8 cellular contexts compared by ENCODE assay signal in the genomic region with DNA sequence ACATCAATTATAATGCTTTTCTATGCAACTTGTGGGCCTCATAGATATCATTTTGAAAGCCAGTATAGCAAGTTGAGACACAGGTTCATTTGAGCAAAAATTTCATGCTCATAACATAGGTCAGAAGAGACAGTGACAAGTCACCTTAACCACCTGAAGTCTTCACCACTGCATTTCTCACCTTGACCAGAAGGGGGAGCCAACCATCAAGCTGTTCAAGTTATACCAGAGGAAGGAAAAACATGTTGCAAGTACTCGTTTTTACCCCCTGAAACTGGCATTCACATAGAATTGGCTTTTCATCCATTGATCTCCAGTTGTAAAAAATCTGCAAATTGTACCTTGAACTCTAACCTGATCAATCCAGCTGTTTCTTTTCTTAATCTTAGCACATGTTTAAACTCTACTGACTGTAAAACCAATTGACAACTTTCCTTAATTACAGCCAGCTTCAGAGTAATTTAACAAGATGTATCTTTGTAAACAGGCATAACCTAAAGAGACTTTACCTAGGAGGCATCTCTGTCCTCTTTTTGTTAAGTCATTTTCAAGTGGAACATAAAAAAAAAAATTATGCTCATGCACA. TPM values are rescaled to one million over a fixed set of nuclear protein-coding genes. Genes with fewer than 3 reads are reported as not detected.
A peak's percentile ranks its signal among the peaks of the same experiment; 100 is the strongest.
DNase-seq lines count a peak whose midpoint lies in the region; ATAC-seq and TF ChIP-seq lines count a peak whose summit lies in the region.

No MANE protein-coding gene starts in this region.

- WGBS in psoas muscle, 3 donors: 0 to 3% (median 0%) methylated on average over 1 of the region's 1 CpG
- WGBS in aorta, 2 donors: 0% methylated on average over 1 of the region's 1 CpG

- no peaks in the 10 kb centered on the region for H3K36me3 ChIP-seq in Karpas-422 (ENCODE audit: insufficient read depth, low read length)
- peaks cover 0 to 6% of the 10 kb centered on the region in 2 donors for H3K36me3 ChIP-seq in psoas muscle (ENCODE audit: insufficient read depth in 1 of 2, low read depth in 1 of 2)
- H3K36me3 ChIP-seq in aorta (ENCODE audit: control insufficient read depth in 1 of 2, insufficient read depth in 2 of 2, low read length in 1 of 2): no peaks in the 10 kb centered on the region

- peak; percentile 94 for TF ChIP-seq CTCF in psoas muscle (IDR thresholded peaks at IDR 0.05)

- no peak overlapping the region for H3K4me2 ChIP-seq in Karpas-422 (ENCODE audit: low read depth, low read length, poor library complexity, severe bottlenecking)

- no peak overlapping the region for H2AFZ ChIP-seq in Karpas-422 (ENCODE audit: low read length)

- H3K27me3 ChIP-seq in Karpas-422 (ENCODE audit: low read length): no peaks in the 10 kb centered on the region
- no peaks in the 10 kb centered on the region for H3K27me3 ChIP-seq in psoas muscle (ENCODE audit: insufficient read depth in 3 of 3, low read length in 2 of 3)
- H3K27me3 ChIP-seq in aorta (ENCODE audit: control insufficient read depth in 1 of 2, insufficient read depth in 2 of 2, low read length in 1 of 2): no peaks in the 10 kb centered on the region

- no peak overlapping the region for H3K4me3 ChIP-seq in Karpas-422 (ENCODE audit: low read length)
- peak overlapping the region; percentile 65 for H3K4me3 ChIP-seq in psoas muscle
- no peak overlapping the region for H3K4me3 ChIP-seq in aorta (ENCODE audit: low read length in 2 of 2)

- peak; percentile 63 for DNase-seq in DMS53 (lab: John Stamatoyannopoulos, UW)
- DNase-seq in Karpas-422: peak; percentile 92
- peak; percentile 13 for DNase-seq in SHP77 treated with DMSO at 0.1 percent for 48 hours (lab: John Stamatoyannopoulos, UW)
- DNase-seq in activated gamma-delta T cell treated with anti-CD3 and anti-CD28 coated beads, Interleukin-2, amount 50 U/mL, for 16 hours (ENCODE audit: low read depth): peak; percentile 79
- peak; percentile 72 for DNase-seq in glomerular visceral epithelial cell (ENCODE audit: extremely low spot score)
- peak in 1 of 2 donors; percentile 47 for DNase-seq in psoas muscle
- peak in 1 of 2 donors; percentile 60 for DNase-seq in aorta

- no peaks in the 10 kb centered on the region for H3K79me2 ChIP-seq in Karpas-422 (ENCODE audit: low read length)

- H3K9ac ChIP-seq in Karpas-422 (ENCODE audit: low read length): no peak overlapping the region

- H4K20me1 ChIP-seq in Karpas-422 (ENCODE audit: insufficient read depth, low read depth, low read length): no peaks in the 10 kb centered on the region

- intact Hi-C loops in psoas muscle (cut with DNase I) (loop anchor here in 1 of 2 donors (1.0 kb wide), 1 partner anchor 185 kb away; no protein-coding TSS in a partner anchor), aorta (cut with DNase I) (no loop called here)

- H3K9me3 ChIP-seq in Karpas-422 (ENCODE audit: low read length) (no peaks in the 10 kb centered on the region), psoas muscle (no peaks in the 10 kb centered on the region), aorta (ENCODE audit: control insufficient read depth, low read length) (no peaks in the 10 kb centered on the region)

- H3K27ac ChIP-seq in Karpas-422 (ENCODE audit: low read length) (no peak overlapping the region), psoas muscle (peak overlapping the region; percentile 98), aorta (ENCODE audit: low read depth in 1 of 2, low read length in 2 of 2) (no peak overlapping the region)

- peaks cover 3% of the 10 kb centered on the region for H3K4me1 ChIP-seq in Karpas-422 (ENCODE audit: low read length)
- peaks cover 32% of the 10 kb centered on the region for H3K4me1 ChIP-seq in psoas muscle
- no peaks in the 10 kb centered on the region for H3K4me1 ChIP-seq in aorta (ENCODE audit: control insufficient read depth in 1 of 2, insufficient read depth in 2 of 2, low read length in 2 of 2)

- no peaks in the 10 kb centered on the region for H3K9me2 ChIP-seq in Karpas-422 (replicated peaks; ENCODE audit: insufficient read depth, low read length)

- ATAC-seq in GM21447 (IDR thresholded peaks at IDR 0.05; ENCODE audit: unreplicated experiment) (peak; percentile 95), psoas muscle (peak; percentile 50 to 64 (median 60)), aorta (ENCODE audit: low FRiP score) (peak; percentile 66)

RNA-seq across cellular contexts. Expression of gene LMOD3, which starts 1.4 kb away (rescaled TPM):
- total RNA-seq in Karpas-422 (2014; rRNA removed; shearing (Covaris generic); ENCODE audit: low replicate concordance): not detected in 2 replicates
- total RNA-seq in psoas muscle: 100 to 1,000 TPM; 127 to 258 (median 174) TPM
- polyA plus RNA-seq in psoas muscle: 100 to 1,000 TPM in 2 of 3 donors, 1 to 10 TPM in 1; 9.0 to 133 (median 129) TPM
- under 1 TPM in 1 of 2 donors, not detected in 1; 0.12 TPM for total RNA-seq in aorta
- polyA plus RNA-seq in aorta: not detected

RNA-seq across cellular contexts. Expression of gene ARL6IP5, which starts 36.2 kb away (rescaled TPM):
- 16.6 and 40.7 TPM in 2 replicates for total RNA-seq in Karpas-422 (2014; rRNA removed; shearing (Covaris generic); ENCODE audit: low replicate concordance)
- total RNA-seq in psoas muscle (100 to 1,000 TPM; 121 to 191 (median 156) TPM), aorta (100 to 1,000 TPM; 129 to 205 TPM)
- polyA plus RNA-seq in psoas muscle (100 to 1,000 TPM in 2 of 3 donors, 10 to 100 TPM in 1; 82.1 to 171 (median 146) TPM), aorta (100 to 1,000 TPM; 160 to 195 TPM)

RNA-seq across cellular contexts. Expression of gene UBA3, which starts 40.8 kb away (rescaled TPM):
- total RNA-seq in Karpas-422 (2014; rRNA removed; shearing (Covaris generic); ENCODE audit: low replicate concordance): 58.8 and 83.2 TPM in 2 replicates
- total RNA-seq in psoas muscle (10 to 100 TPM; 32.7 to 44.6 (median 42.3) TPM), aorta (10 to 100 TPM; 38.0 to 59.7 TPM)
- polyA plus RNA-seq in psoas muscle (10 to 100 TPM; 20.5 to 59.3 (median 29.5) TPM), aorta (10 to 100 TPM; 32.2 to 38.3 TPM)

Comparison
In these comparisons a context has a peak if more than half of its experiments do, and no peak if none do; other contexts are left out.
1. RNA of gene LMOD3, which starts 1.4 kb away (total RNA-seq): 127 to 258 TPM in psoas muscle; 0.12 TPM in aorta and not detected in Karpas-422; every median in the first group is over 100 times any median in the second.
2. Peak in every context shown above with its lines, with median percentiles within 50 percentile points of each other: ATAC-seq.